In genomic region chr10:70684374-70684773, GRCh38 we compare ENCODE assay signal across 22 cellular contexts.
"Had no signal": no experiment of that assay in that cellular context is flagged by ENCODE, and none has a peak within 500 bp of the region (broad histone marks: within the 10 kb centered on the region; RNA-seq: fewer than 3 reads in every experiment).

No MANE protein-coding gene starts in this region.

- H3K27me3 ChIP-seq: MG63, SJSA1 had no signal

- H3K9ac ChIP-seq: SK-N-SH had no signal

- H3K4me2 ChIP-seq: SK-N-SH had no signal

- H3K27ac ChIP-seq: HL-60, SJSA1 had no signal

- H3K9me3 ChIP-seq: MG63, SJSA1, SK-N-SH had no signal

- H3K36me3 ChIP-seq: MG63, SJSA1 had no signal

- DNase-seq: Karpas-422, KG1, MG63, NCI-H1092, NCI-H1105 treated with DMSO at 0.1 percent for 48 hours, NCI-H1436, NCI-H187, NCI-H2029, NCI-H2081 treated with DMSO at 0.1 percent for 48 hours, NCI-H2171, NCI-H226, NCI-H446, NCI-H510A, NCI-H524 treated with DMSO at 0.1 percent for 48 hours, NCI-H69, NCI-H774, RPMI8226, SIG-M5, SK-N-SH, SW 1271 had no signal

- H3K4me3 ChIP-seq: MG63, SJSA1 had no signal
